ENCODE assay signal across 29 cellular contexts in genomic region chr17:75063201-75063600, GRCh38.
"Had no signal": no experiment of that assay in that cellular context is flagged by ENCODE, and none has a peak within 500 bp of the region (broad histone marks: within the 10 kb centered on the region; RNA-seq: fewer than 3 reads in every experiment).

No MANE protein-coding gene starts in this region.

- H3K27me3 ChIP-seq: neutrophil, ovary, right lobe of liver, sigmoid colon, stomach, thyroid gland, tibial nerve, upper lobe of left lung, vagina had no signal

- H3K4me1 Mint-ChIP-seq: neural crest cell had no signal

- H3K9me3 Mint-ChIP-seq: naive thymus-derived CD8-positive, alpha-beta T cell; natural killer cell treated with Interleukin-12 subunit alpha and Interleukin-12 subunit beta and Interleukin-15 and Interleukin-18, amount 100 ng/mL, for 72 hours; nephron progenitor cell; neural crest cell; stimulated activated naive B cell treated with anti-CD40 and anti-IgM and Interleukin-4, amounts not matched to agents 10 μg/mL and 1 μg/mL and 100 μg/mL, for 72 hours; stimulated activated naive CD8-positive, alpha-beta T cell treated with anti-CD3 and anti-CD28 coated beads, Interleukin-15, Interleukin-2, amounts not matched to agents 100 ng/mL and 50 ng/mL, for 24 hours had no signal

- FAIRE-seq: small intestine, urothelium cell line had no signal

- H3K27me3 Mint-ChIP-seq: naive thymus-derived CD8-positive, alpha-beta T cell; natural killer cell treated with Interleukin-12 subunit alpha and Interleukin-12 subunit beta and Interleukin-15 and Interleukin-18, amount 100 ng/mL, for 72 hours; progenitor cell of endocrine pancreas; stimulated activated naive B cell treated with anti-CD40 and anti-IgM and Interleukin-4, amounts not matched to agents 10 μg/mL and 1 μg/mL and 100 μg/mL, for 72 hours; stimulated activated naive CD8-positive, alpha-beta T cell treated with anti-CD3 and anti-CD28 coated beads, Interleukin-15, Interleukin-2, amounts not matched to agents 100 ng/mL and 50 ng/mL, for 24 hours had no signal

- H3K27ac Mint-ChIP-seq: natural killer cell treated with Interleukin-12 subunit alpha and Interleukin-12 subunit beta and Interleukin-15 and Interleukin-18, amount 100 ng/mL, for 72 hours; progenitor cell of endocrine pancreas; stimulated activated naive B cell treated with anti-CD40 and anti-IgM and Interleukin-4, amounts not matched to agents 10 μg/mL and 1 μg/mL and 100 μg/mL, for 72 hours; stimulated activated naive CD8-positive, alpha-beta T cell treated with anti-CD3 and anti-CD28 coated beads, Interleukin-15, Interleukin-2, amounts not matched to agents 100 ng/mL and 50 ng/mL, for 24 hours had no signal

- H3K4me3 ChIP-seq: ovary, psoas muscle, right lobe of liver, sigmoid colon, stomach, thoracic aorta, thyroid gland, tibial nerve, upper lobe of left lung, vagina had no signal

- H3K36me3 ChIP-seq: ovary had no signal

- H3K9ac ChIP-seq: parathyroid adenoma had no signal

- H3K79me2 ChIP-seq: parathyroid adenoma had no signal

- H2AFZ ChIP-seq: parathyroid adenoma had no signal

- H3K4me1 ChIP-seq: parathyroid adenoma had no signal

- H3K4me3 Mint-ChIP-seq: naive thymus-derived CD8-positive, alpha-beta T cell; natural killer cell treated with Interleukin-12 subunit alpha and Interleukin-12 subunit beta and Interleukin-15 and Interleukin-18, amount 100 ng/mL, for 72 hours; nephron progenitor cell; neural crest cell; stimulated activated naive B cell treated with anti-CD40 and anti-IgM and Interleukin-4, amounts not matched to agents 10 μg/mL and 1 μg/mL and 100 μg/mL, for 72 hours; stimulated activated naive CD8-positive, alpha-beta T cell treated with anti-CD3 and anti-CD28 coated beads, Interleukin-15, Interleukin-2, amounts not matched to agents 100 ng/mL and 50 ng/mL, for 24 hours had no signal

- H3K9me3 ChIP-seq: neutrophil, ovary, psoas muscle, right lobe of liver, sigmoid colon, stomach, thoracic aorta, thyroid gland, tibial nerve, upper lobe of left lung, vagina had no signal

- ATAC-seq: naive thymus-derived CD8-positive, alpha-beta T cell; natural killer cell treated with Interleukin-12 subunit alpha and Interleukin-12 subunit beta and Interleukin-15 and Interleukin-18, amount 100 ng/mL, for 72 hours; psoas muscle; right cardiac atrium; right lobe of liver; stimulated activated naive B cell treated with anti-CD40 and anti-IgM and Interleukin-4, amounts not matched to agents 10 μg/mL and 1 μg/mL and 100 μg/mL, for 72 hours had no signal

- H3K27ac ChIP-seq: neutrophil, ovary, parathyroid adenoma, psoas muscle, right lobe of liver, sigmoid colon, stomach, thoracic aorta, thyroid gland, tibial nerve, upper lobe of left lung, vagina had no signal

- DNase-seq: naive thymus-derived CD8-positive, alpha-beta T cell; nephron progenitor cell; nucleus accumbens; ovary; psoas muscle; right lobe of liver; sigmoid colon; small intestine; stimulated activated CD4-positive, alpha-beta T cell treated with anti-CD3 and anti-CD28 coated beads, Interleukin-15, amount 100 ng/mL, for 24 hours; stimulated activated CD4-positive, alpha-beta T cell treated with anti-CD3 and anti-CD28 coated beads, Interleukin-4, amount 100 ng/mL, for 1 hour; stimulated activated CD4-positive, alpha-beta T cell treated with anti-CD3 and anti-CD28 coated beads, Interleukin-4, amount 100 ng/mL, for 4 hours; stimulated activated CD8-positive, alpha-beta memory T cell treated with anti-CD3 and anti-CD28 coated beads, Interleukin-4, amount 100 ng/mL, for 48 hours; stimulated activated naive B cell treated with anti-CD40 and anti-IgM and Interleukin-4, amounts not matched to agents 10 μg/mL and 1 μg/mL and 100 μg/mL, for 72 hours; stimulated activated naive CD4-positive, alpha-beta T cell treated with Interleukin-2 at 50 U/mL for 16 hours; stomach; thyroid gland; trophoblast cell; upper lobe of left lung had no signal
